In the genomic region with DNA sequence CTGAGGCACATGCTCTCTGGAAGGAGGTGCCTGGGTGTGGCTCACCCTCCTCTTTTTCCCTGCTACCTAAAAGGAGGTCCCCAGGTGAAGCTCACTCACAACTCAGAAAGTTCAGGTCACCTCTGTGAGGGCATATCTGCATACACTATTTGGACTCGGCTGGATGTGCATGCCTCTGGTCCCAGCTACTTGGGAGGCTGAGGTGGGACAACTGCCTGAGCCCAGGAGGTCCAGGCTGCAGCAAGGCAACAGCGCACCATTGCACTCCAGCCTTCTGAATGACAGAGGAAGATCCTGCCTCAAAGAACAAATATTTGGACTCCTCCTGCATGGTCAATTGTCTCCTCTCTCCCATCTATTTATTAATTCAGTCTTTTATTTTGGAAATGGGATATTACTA, we compare ENCODE assay signal across 12 cellular contexts. TPM values are rescaled to one million over a fixed set of nuclear protein-coding genes. Genes with fewer than 3 reads are reported as not detected.
DNase-seq lines count a peak whose midpoint lies in the region; ATAC-seq and TF ChIP-seq lines count a peak whose summit lies in the region.
"Had no signal": no experiment of that assay in that cellular context is flagged by ENCODE, and none has a peak within 500 bp of the region (broad histone marks: within the 10 kb centered on the region; RNA-seq: fewer than 3 reads in every experiment).

No MANE protein-coding gene starts in this region.

- no peak for ATAC-seq in activated T-cell treated with anti-CD3 and anti-CD28 coated beads, Interleukin-2, amount 50 U/mL, for 72 hours (replicated peaks in 1 of 2)
- ATAC-seq in GM21529 (IDR thresholded peaks at IDR 0.05; ENCODE audit: unreplicated experiment): no peak
- ATAC-seq in GM21447 (IDR thresholded peaks at IDR 0.05; ENCODE audit: unreplicated experiment): no peak

- H3K36me3 ChIP-seq in SU-DHL-6 (ENCODE audit: low read length): peaks cover 4% of the 10 kb centered on the region; the same call in 1 of the 2 replicates
- peaks cover 39% of the 10 kb centered on the region for H3K36me3 ChIP-seq in skeletal muscle satellite cell (ENCODE audit: insufficient read depth, low read length)

- TF ChIP-seq CTCF in SU-DHL-6 (IDR thresholded peaks at IDR 0.05; ENCODE audit: insufficient read depth, low read length, poor library complexity, severe bottlenecking) (no peak), endothelial cell (IDR thresholded peaks at IDR 0.05; ENCODE audit: unreplicated experiment) (no peak)

- H3K9me3 Mint-ChIP-seq in activated T-cell treated with anti-CD3 and anti-CD28 coated beads, Interleukin-2, amount 50 U/mL, for 72 hours: no peaks in the 10 kb centered on the region
- H3K9me3 Mint-ChIP-seq in endothelial cell (ENCODE audit: unreplicated experiment): no peaks in the 10 kb centered on the region

- H3K9ac ChIP-seq in SU-DHL-6 (ENCODE audit: low read length): no peak overlapping the region
- no peak overlapping the region for H3K9ac ChIP-seq in skeletal muscle satellite cell (ENCODE audit: low read depth, low read length)

- H3K36me3 Mint-ChIP-seq in activated T-cell treated with anti-CD3 and anti-CD28 coated beads, Interleukin-2, amount 50 U/mL, for 72 hours (ENCODE audit: insufficient read depth in 2 of 2): peaks cover 23 to 42% of the 10 kb centered on the region in 2 donors
- peaks cover 37% of the 10 kb centered on the region for H3K36me3 Mint-ChIP-seq in endothelial cell (ENCODE audit: low read depth, unreplicated experiment)

- H3K4me3 Mint-ChIP-seq in activated T-cell treated with anti-CD3 and anti-CD28 coated beads, Interleukin-2, amount 50 U/mL, for 72 hours: peak overlapping the region in 1 of 2 donors; percentile 96
- peak overlapping the region; percentile 93 for H3K4me3 Mint-ChIP-seq in endothelial cell (ENCODE audit: unreplicated experiment)

- H3K9me3 ChIP-seq in SU-DHL-6 (ENCODE audit: insufficient read depth, low read length) (no peaks in the 10 kb centered on the region), skeletal muscle satellite cell (replicated peaks; ENCODE audit: low read length) (no peaks in the 10 kb centered on the region)

- H3K27ac ChIP-seq in SU-DHL-6 (ENCODE audit: low read depth, low read length): no peak overlapping the region

- H2AFZ ChIP-seq in SU-DHL-6 (ENCODE audit: low read depth, low read length, severe bottlenecking): no peak overlapping the region

- no peaks in the 10 kb centered on the region for H4K20me1 ChIP-seq in SU-DHL-6 (ENCODE audit: low read depth, low read length)

- H3K27me3 ChIP-seq in SU-DHL-6 (ENCODE audit: low read length) (no peaks in the 10 kb centered on the region), skeletal muscle satellite cell (ENCODE audit: control insufficient read depth, insufficient read depth, low read length) (no peaks in the 10 kb centered on the region)

- no peaks in the 10 kb centered on the region for H3F3A ChIP-seq in SU-DHL-6 (ENCODE audit: insufficient read depth)

- H3K4me1 Mint-ChIP-seq in activated T-cell treated with anti-CD3 and anti-CD28 coated beads, Interleukin-2, amount 50 U/mL, for 72 hours (ENCODE audit: low read depth): peaks cover 62% of the 10 kb centered on the region
- peaks cover 33% of the 10 kb centered on the region for H3K4me1 Mint-ChIP-seq in endothelial cell (ENCODE audit: unreplicated experiment)

- peaks cover 7% of the 10 kb centered on the region for H3K27me3 Mint-ChIP-seq in activated T-cell treated with anti-CD3 and anti-CD28 coated beads, Interleukin-2, amount 50 U/mL, for 72 hours (ENCODE audit: low read depth)
- H3K27me3 Mint-ChIP-seq in endothelial cell (ENCODE audit: unreplicated experiment): peaks cover 33% of the 10 kb centered on the region

- peak overlapping the region; percentile 89 for H3K27ac Mint-ChIP-seq in activated T-cell treated with anti-CD3 and anti-CD28 coated beads, Interleukin-2, amount 50 U/mL, for 72 hours
- H3K27ac Mint-ChIP-seq in endothelial cell (ENCODE audit: unreplicated experiment): no peak overlapping the region

- DNase-seq in activated T-cell treated with anti-CD3 and anti-CD28 coated beads, Interleukin-2, amount 50 U/mL, for 72 hours: no peak
- DNase-seq in activated T-cell treated with anti-CD3 and anti-CD28 coated beads for 4 hours (no peak), endothelial cell (ENCODE audit: low spot score) (no peak), DMS114 treated with DMSO at 0.1 percent for 48 hours (lab: John Stamatoyannopoulos, UW; ENCODE audit: unreplicated experiment) (no peak)
- DNase-seq: erythroblast, HCEC 1CT, NCI-H226, SHP77 had no signal

- H3K4me2 ChIP-seq in SU-DHL-6 (ENCODE audit: low read depth, low read length, poor library complexity, severe bottlenecking): peak overlapping the region; percentile 87
- H3K4me2 ChIP-seq in skeletal muscle satellite cell (ENCODE audit: low read length): peak overlapping the region; percentile 85

- H3K9me2 ChIP-seq in SU-DHL-6 (replicated peaks; ENCODE audit: insufficient read depth, low read length): no peaks in the 10 kb centered on the region

- H3K79me2 ChIP-seq in SU-DHL-6 (ENCODE audit: insufficient read depth, low read length): peaks cover 68% of the 10 kb centered on the region

- no peak overlapping the region for H3K4me3 ChIP-seq in SU-DHL-6 (ENCODE audit: insufficient read depth, low read length, poor library complexity, severe bottlenecking)
- H3K4me3 ChIP-seq in skeletal muscle satellite cell (ENCODE audit: low read length): no peak overlapping the region

- H3K4me1 ChIP-seq in skeletal muscle satellite cell (ENCODE audit: control insufficient read depth, insufficient read depth, low read length): peaks cover 14% of the 10 kb centered on the region

RNA-seq across cellular contexts. Expression of gene CPLX1, which starts 46.4 kb away (rescaled TPM):
- 1 to 10 TPM; 1.3 to 1.9 TPM for total RNA-seq in activated T-cell treated with anti-CD3 and anti-CD28 coated beads, Interleukin-2, amount 50 U/mL, for 72 hours
- 0.46 TPM for total RNA-seq in endothelial cell (ENCODE audit: unreplicated experiment)
- 0.22 TPM in 1 of 2 replicates, not detected in the other for total RNA-seq in skeletal muscle satellite cell (2012; rRNA removed)
